ENCODE assay signal across 17 cellular contexts in genomic region chr15:69920232-69920631, GRCh38.
"Had no signal": no experiment of that assay in that cellular context is flagged by ENCODE, and none has a peak within 500 bp of the region (broad histone marks: within the 10 kb centered on the region; RNA-seq: fewer than 3 reads in every experiment).

No MANE protein-coding gene starts in this region.

- H3K27ac ChIP-seq: adrenal gland, epithelial cell of prostate, thoracic aorta, upper lobe of left lung had no signal

- H3K4me1 Mint-ChIP-seq: activated CD4-positive, alpha-beta memory T cell treated with anti-CD3 and anti-CD28 coated beads, Interleukin-2, amount 10 ng/mL, durations not matched to agents 7 days and 5 days; T-cell had no signal

- H3K36me3 ChIP-seq: adrenal gland, thoracic aorta, upper lobe of left lung had no signal

- H3K36me3 Mint-ChIP-seq: T-cell had no signal

- H3K4me1 ChIP-seq: adrenal gland had no signal

- DNase-seq: activated CD4-positive, alpha-beta memory T cell treated with anti-CD3 and anti-CD28 coated beads, Interleukin-2, amount 10 ng/mL, durations not matched to agents 7 days and 5 days; activated CD4-positive, alpha-beta T cell treated with anti-CD3 and anti-CD28 coated beads for 48 hours; activated CD4-positive, CD25-positive, alpha-beta regulatory T cell; activated effector memory CD4-positive, alpha-beta T cell treated with Interleukin-2 at 50 U/mL for 16 hours; activated naive CD4-positive, alpha-beta T cell treated with anti-CD3 and anti-CD28 coated beads, Interleukin-2, amount 50 U/mL, for 16 hours; activated T-cell treated with anti-CD3 and anti-CD28 coated beads, Interleukin-2, amount 50 U/mL, for 48 hours; adrenal gland; dermis blood vessel endothelial cell; foreskin melanocyte; right cardiac atrium; stimulated activated CD4-positive, alpha-beta T cell treated with anti-CD3 and anti-CD28 coated beads, Interleukin-2, amount 100 ng/mL, for 48 hours; T-cell; upper lobe of left lung had no signal

- H3K27me3 ChIP-seq: adrenal gland, upper lobe of left lung had no signal

- H3K4me3 ChIP-seq: adrenal gland, thoracic aorta, upper lobe of left lung had no signal

- H3K4me3 Mint-ChIP-seq: activated CD4-positive, alpha-beta memory T cell treated with anti-CD3 and anti-CD28 coated beads, Interleukin-2, amount 10 ng/mL, durations not matched to agents 7 days and 5 days; nephron; T-cell had no signal

- H3K27ac Mint-ChIP-seq: activated CD4-positive, alpha-beta memory T cell treated with anti-CD3 and anti-CD28 coated beads, Interleukin-2, amount 10 ng/mL, durations not matched to agents 7 days and 5 days; nephron; T-cell had no signal

- ATAC-seq: left lobe of liver, right cardiac atrium, T-cell had no signal
